8 cellular contexts compared by ENCODE assay signal in the genomic region with DNA sequence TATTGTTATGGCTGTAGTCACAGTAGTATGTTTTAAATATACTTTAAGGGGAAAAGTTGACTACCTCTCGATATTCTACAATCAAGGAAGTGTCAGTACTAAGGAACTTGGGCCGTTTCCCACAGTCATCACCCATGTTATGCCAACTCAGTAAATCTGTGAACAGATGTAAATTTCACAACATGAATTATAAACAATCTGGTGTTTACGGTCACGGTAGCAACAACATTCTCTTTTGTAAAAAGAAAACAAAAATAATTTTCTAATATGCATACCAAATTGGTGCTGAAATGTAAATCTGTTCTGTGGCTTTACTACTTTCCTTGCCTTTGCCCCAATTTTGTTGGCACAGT. TPM values are rescaled to one million over a fixed set of nuclear protein-coding genes. Genes with fewer than 3 reads are reported as not detected.
DNase-seq lines count a peak whose midpoint lies in the region; ATAC-seq and TF ChIP-seq lines count a peak whose summit lies in the region.

No MANE protein-coding gene starts in this region.

- H3K27ac Mint-ChIP-seq in activated naive CD8-positive, alpha-beta T cell treated with anti-CD3 and anti-CD28 coated beads, Interleukin-2, amount 10 ng/mL, durations not matched to agents 7 days and 5 days = peak overlapping the region; percentile 95

- TF ChIP-seq CTCF in suprapubic skin (IDR thresholded peaks at IDR 0.05) = no peak
- no peak for TF ChIP-seq CTCF in GM13977 (IDR thresholded peaks at IDR 0.05; ENCODE audit: extremely low read depth, insufficient read depth, missing control alignments)

- peak overlapping the region; percentile 96 for H3K4me3 Mint-ChIP-seq in activated naive CD8-positive, alpha-beta T cell treated with anti-CD3 and anti-CD28 coated beads, Interleukin-2, amount 10 ng/mL, durations not matched to agents 7 days and 5 days

- H3K4me3 ChIP-seq in suprapubic skin = peak overlapping the region; percentile 90

- in situ Hi-C loops in GM13977 (cut with MboI; ENCODE audit: low pct_unique_long_range_greater_than_20kb, low sequenced_read_pairs, unreplicated experiment) = loop anchor here (25.0 kb wide), 1 partner anchor 318 kb away; a partner anchor contains a TSS

- whole genome bisulfite sequencing in suprapubic skin = 0% methylated on average over 4 of the region's 4 CpGs

- no peak for ATAC-seq in activated naive CD8-positive, alpha-beta T cell treated with anti-CD3 and anti-CD28 coated beads, Interleukin-2, amount 10 ng/mL, durations not matched to agents 7 days and 5 days (ENCODE audit: low read depth)

- POLR2A ChIA-PET in activated naive CD8-positive, alpha-beta T cell treated with anti-CD3 and anti-CD28 coated beads, Interleukin-2, amount 10 ng/mL, durations not matched to agents 7 days and 5 days (lab: Charles Lee) = interaction anchor here (1.1 to 2.8 kb wide), 11 partner anchors 9 to 629 kb away, joined by 4 to 32 read pairs (median 6); a partner anchor contains a TSS

- no peak for TF ChIP-seq POLR2A in suprapubic skin (IDR thresholded peaks at IDR 0.05)

- no peaks in the 10 kb centered on the region for H3K9me3 Mint-ChIP-seq in activated naive CD8-positive, alpha-beta T cell treated with anti-CD3 and anti-CD28 coated beads, Interleukin-2, amount 10 ng/mL, durations not matched to agents 7 days and 5 days

- H3K4me1 ChIP-seq in suprapubic skin = peaks cover 56% of the 10 kb centered on the region

- H3K4me1 Mint-ChIP-seq in activated naive CD8-positive, alpha-beta T cell treated with anti-CD3 and anti-CD28 coated beads, Interleukin-2, amount 10 ng/mL, durations not matched to agents 7 days and 5 days = peaks cover 25% of the 10 kb centered on the region

- DNase-seq in NCI-H748 (lab: John Stamatoyannopoulos, UW; ENCODE audit: unreplicated experiment) (peak; percentile 21), NCI-H748 treated with DMSO at 0.1 percent for 48 hours (lab: John Stamatoyannopoulos, UW) (no peak), iris pigment epithelial cell (ENCODE audit: low read depth) (peak; percentile 26), suprapubic skin (ENCODE audit: low spot score in 2 of 2) (no peak), NCI-H187 treated with DMSO at 0.1 percent for 48 hours (lab: John Stamatoyannopoulos, UW) (no peak), GM13977 (ENCODE audit: low spot score) (no peak), head of caudate nucleus (no peak)
- DNase-seq in activated naive CD8-positive, alpha-beta T cell treated with anti-CD3 and anti-CD28 coated beads, Interleukin-2, amount 10 ng/mL, durations not matched to agents 7 days and 5 days = no peak

- intact Hi-C loops in head of caudate nucleus (cut with DNase I) = loop anchor here (10.0 kb wide), 2 partner anchors 209 to 311 kb away; a partner anchor contains a TSS

- H3K27me3 Mint-ChIP-seq in activated naive CD8-positive, alpha-beta T cell treated with anti-CD3 and anti-CD28 coated beads, Interleukin-2, amount 10 ng/mL, durations not matched to agents 7 days and 5 days = no peaks in the 10 kb centered on the region

- H3K27ac ChIP-seq in suprapubic skin = peak overlapping the region; percentile 99

- peaks cover 9% of the 10 kb centered on the region for H3K36me3 Mint-ChIP-seq in activated naive CD8-positive, alpha-beta T cell treated with anti-CD3 and anti-CD28 coated beads, Interleukin-2, amount 10 ng/mL, durations not matched to agents 7 days and 5 days

- no peaks in the 10 kb centered on the region for H3K9me3 ChIP-seq in suprapubic skin

- no peaks in the 10 kb centered on the region for H3K36me3 ChIP-seq in suprapubic skin

- no peaks in the 10 kb centered on the region for H3K27me3 ChIP-seq in suprapubic skin

- no peak for TF ChIP-seq EP300 in suprapubic skin (IDR thresholded peaks at IDR 0.05)

RNA-seq across cellular contexts. Expression of a gene that starts 1.2 kb away (rescaled TPM):
- total RNA-seq in activated naive CD8-positive, alpha-beta T cell treated with anti-CD3 and anti-CD28 coated beads, Interleukin-2, amount 10 ng/mL, durations not matched to agents 7 days and 5 days = 10 to 100 TPM; 62.4 to 71.0 TPM
- total RNA-seq in suprapubic skin = 10 to 100 TPM; 41.4 to 65.3 (median 52.4) TPM

Comparison
In these comparisons a context has a peak if more than half of its experiments do, and no peak if none do; other contexts are left out.
1. DNase-seq: peak in NCI-H748 (single experiment) and iris pigment epithelial cell (single experiment); none in NCI-H748 treated with DMSO at 0.1 percent for 48 hours (single experiment), activated naive CD8-positive, alpha-beta T cell treated with anti-CD3 and anti-CD28 coated beads, Interleukin-2, amount 10 ng/mL, durations not matched to agents 7 days and 5 days (single experiment), suprapubic skin (0 of 2), NCI-H187 treated with DMSO at 0.1 percent for 48 hours (single experiment), GM13977 (single experiment) and head of caudate nucleus (0 of 42).